ENCODE assay signal across 9 cellular contexts in genomic region chr16:85004587-85005205, GRCh38. TPM values are rescaled to one million over a fixed set of nuclear protein-coding genes. Genes with fewer than 3 reads are reported as not detected.
A peak's percentile ranks its signal among the peaks of the same experiment; 100 is the strongest.
DNase-seq lines count a peak whose midpoint lies in the region; ATAC-seq, FAIRE-seq and TF ChIP-seq lines count a peak whose summit lies in the region.
"Had no signal": no experiment of that assay in that cellular context is flagged by ENCODE, and none has a peak within 500 bp of the region (broad histone marks: within the 10 kb centered on the region; RNA-seq: fewer than 3 reads in every experiment).

No MANE protein-coding gene starts in this region.

- H3K9me3 Mint-ChIP-seq in chondrocyte (ENCODE audit: low read depth): no peaks in the 10 kb centered on the region
- H3K9me3 Mint-ChIP-seq in activated T-cell treated with anti-CD3 and anti-CD28 coated beads, Interleukin-2, amount 50 U/mL, for 4 hours: no peaks in the 10 kb centered on the region

- H3K27me3 ChIP-seq in lower lobe of right lung (ENCODE audit: low read depth) (no peaks in the 10 kb centered on the region), upper lobe of left lung (no peaks in the 10 kb centered on the region)

- peak in 1 of 4 donors; percentile 39 for TF ChIP-seq EP300 in upper lobe of left lung (IDR thresholded peaks at IDR 0.05)

- WGBS in upper lobe of left lung, 2 donors: 46 to 57% methylated on average over 10 of the region's 10 CpGs

- peak overlapping the region; percentile 61 for H3K4me3 Mint-ChIP-seq in chondrocyte (ENCODE audit: unreplicated experiment)
- no peak overlapping the region for H3K4me3 Mint-ChIP-seq in activated T-cell treated with anti-CD3 and anti-CD28 coated beads, Interleukin-2, amount 50 U/mL, for 4 hours

- H3K4me1 ChIP-seq in lower lobe of right lung (peaks cover 99% of the 10 kb centered on the region), upper lobe of left lung (peaks cover 87 to 99% (median 94%) of the 10 kb centered on the region in 4 donors)

- no peaks in the 10 kb centered on the region for H3K27me3 Mint-ChIP-seq in chondrocyte (ENCODE audit: low read depth)
- no peaks in the 10 kb centered on the region for H3K27me3 Mint-ChIP-seq in activated T-cell treated with anti-CD3 and anti-CD28 coated beads, Interleukin-2, amount 50 U/mL, for 4 hours (ENCODE audit: low read depth)

- peaks cover 82% of the 10 kb centered on the region for H3K4me1 Mint-ChIP-seq in chondrocyte (ENCODE audit: low read depth)
- peaks cover 60% of the 10 kb centered on the region for H3K4me1 Mint-ChIP-seq in activated T-cell treated with anti-CD3 and anti-CD28 coated beads, Interleukin-2, amount 50 U/mL, for 4 hours (ENCODE audit: low read depth)

- H3K9me3 ChIP-seq in lower lobe of right lung: no peaks in the 10 kb centered on the region
- H3K9me3 ChIP-seq in upper lobe of left lung: no peaks in the 10 kb centered on the region

- H3K36me3 ChIP-seq in lower lobe of right lung (peaks cover 4% of the 10 kb centered on the region), upper lobe of left lung (peaks cover 0 to 5% (median 1%) of the 10 kb centered on the region in 4 donors)

- DNase-seq in HTR-8/SVneo (ENCODE audit: insufficient read length, low spot score) (peak; percentile 85), chondrocyte (ENCODE audit: low spot score) (no peak), lower lobe of right lung (peak; percentile 63), upper lobe of left lung (peak in 1 of 2 donors; percentile 67), T-helper 2 cell (no peak), GOT3 (lab: John Stamatoyannopoulos, UW) (no peak)
- no peak for DNase-seq in activated T-cell treated with anti-CD3 and anti-CD28 coated beads, Interleukin-2, amount 50 U/mL, for 4 hours
- DNase-seq: NCI-H146 had no signal

- peak overlapping the region; percentile 99 for H3K27ac Mint-ChIP-seq in chondrocyte (ENCODE audit: unreplicated experiment)

- TF ChIP-seq POLR2A in upper lobe of left lung (IDR thresholded peaks at IDR 0.05): no peak

- no peaks in the 10 kb centered on the region for H3K36me3 Mint-ChIP-seq in chondrocyte (ENCODE audit: low read depth)
- H3K36me3 Mint-ChIP-seq in activated T-cell treated with anti-CD3 and anti-CD28 coated beads, Interleukin-2, amount 50 U/mL, for 4 hours (ENCODE audit: insufficient read depth): peaks cover 8% of the 10 kb centered on the region

- FAIRE-seq in HTR-8/SVneo (lab: Jason Lieb, UNC): peak; percentile 62

- ATAC-seq in lower lobe of right lung (peak; percentile 89 to 92), upper lobe of left lung (ENCODE audit: low FRiP score in 2 of 2) (peak; percentile 79 to 82), HG03469 (IDR thresholded peaks at IDR 0.05; ENCODE audit: unreplicated experiment) (no peak)
- ATAC-seq in activated T-cell treated with anti-CD3 and anti-CD28 coated beads, Interleukin-2, amount 50 U/mL, for 4 hours: no peak

- intact Hi-C loops in lower lobe of right lung (cut with DNase I): no loop called here

- TF ChIP-seq CTCF in chondrocyte (IDR thresholded peaks at IDR 0.05) (no peak), lower lobe of right lung (IDR thresholded peaks at IDR 0.05) (no peak), upper lobe of left lung (IDR thresholded peaks at IDR 0.05) (no peak)

- H3K4me3 ChIP-seq in lower lobe of right lung (no peak overlapping the region), upper lobe of left lung (no peak overlapping the region)

- H3K27ac ChIP-seq in lower lobe of right lung (peak overlapping the region; percentile 81), upper lobe of left lung (peak overlapping the region; percentile 82 to 86 (median 83))

RNA-seq across cellular contexts. Expression of gene ZDHHC7, which starts 6.6 kb away (rescaled TPM):
- 45.3 to 51.6 TPM (median 50.2 TPM) in 3 replicates for total RNA-seq in chondrocyte
- total RNA-seq in lower lobe of right lung: 77.9 TPM
- 100 to 1,000 TPM in 1 of 6 donors, 10 to 100 TPM in 5; 77.4 to 112 (median 92.7) TPM for total RNA-seq in upper lobe of left lung
- total RNA-seq in activated T-cell treated with anti-CD3 and anti-CD28 coated beads, Interleukin-2, amount 50 U/mL, for 4 hours: 10 to 100 TPM; 27.2 to 34.6 (median 31.8) TPM

RNA-seq across cellular contexts. Expression of gene KIAA0513, which starts 22.9 kb away (rescaled TPM):
- total RNA-seq in chondrocyte: 10.4 to 13.0 TPM (median 11.6 TPM) in 3 replicates
- total RNA-seq in lower lobe of right lung: 31.1 TPM
- 10 to 100 TPM; 21.6 to 77.5 (median 37.9) TPM for total RNA-seq in upper lobe of left lung
- 10 to 100 TPM; 13.6 to 19.6 (median 17.6) TPM for total RNA-seq in activated T-cell treated with anti-CD3 and anti-CD28 coated beads, Interleukin-2, amount 50 U/mL, for 4 hours

Comparison
In these comparisons a context has a peak if more than half of its experiments do, and no peak if none do; other contexts are left out.
1. DNase-seq: peak in HTR-8/SVneo (single experiment) and lower lobe of right lung (single experiment); none in chondrocyte (single experiment), T-helper 2 cell (0 of 5), GOT3 (single experiment) and activated T-cell treated with anti-CD3 and anti-CD28 coated beads, Interleukin-2, amount 50 U/mL, for 4 hours (single experiment).
2. ATAC-seq: peak in lower lobe of right lung (2 of 2) and upper lobe of left lung (2 of 2); none in HG03469 (single experiment) and activated T-cell treated with anti-CD3 and anti-CD28 coated beads, Interleukin-2, amount 50 U/mL, for 4 hours (0 of 2).